ENCODE assay signal across 1 cellular context in genomic region chr22:25716637-25717036, GRCh38.
TF ChIP-seq lines count a peak whose summit lies in the region.

No MANE protein-coding gene starts in this region.

TF ChIP-seq in GM23338, 12 proteins besides CTCF, POLR2A, EP300 and RAD21:
- TF ChIP-seq, protein P1, sequence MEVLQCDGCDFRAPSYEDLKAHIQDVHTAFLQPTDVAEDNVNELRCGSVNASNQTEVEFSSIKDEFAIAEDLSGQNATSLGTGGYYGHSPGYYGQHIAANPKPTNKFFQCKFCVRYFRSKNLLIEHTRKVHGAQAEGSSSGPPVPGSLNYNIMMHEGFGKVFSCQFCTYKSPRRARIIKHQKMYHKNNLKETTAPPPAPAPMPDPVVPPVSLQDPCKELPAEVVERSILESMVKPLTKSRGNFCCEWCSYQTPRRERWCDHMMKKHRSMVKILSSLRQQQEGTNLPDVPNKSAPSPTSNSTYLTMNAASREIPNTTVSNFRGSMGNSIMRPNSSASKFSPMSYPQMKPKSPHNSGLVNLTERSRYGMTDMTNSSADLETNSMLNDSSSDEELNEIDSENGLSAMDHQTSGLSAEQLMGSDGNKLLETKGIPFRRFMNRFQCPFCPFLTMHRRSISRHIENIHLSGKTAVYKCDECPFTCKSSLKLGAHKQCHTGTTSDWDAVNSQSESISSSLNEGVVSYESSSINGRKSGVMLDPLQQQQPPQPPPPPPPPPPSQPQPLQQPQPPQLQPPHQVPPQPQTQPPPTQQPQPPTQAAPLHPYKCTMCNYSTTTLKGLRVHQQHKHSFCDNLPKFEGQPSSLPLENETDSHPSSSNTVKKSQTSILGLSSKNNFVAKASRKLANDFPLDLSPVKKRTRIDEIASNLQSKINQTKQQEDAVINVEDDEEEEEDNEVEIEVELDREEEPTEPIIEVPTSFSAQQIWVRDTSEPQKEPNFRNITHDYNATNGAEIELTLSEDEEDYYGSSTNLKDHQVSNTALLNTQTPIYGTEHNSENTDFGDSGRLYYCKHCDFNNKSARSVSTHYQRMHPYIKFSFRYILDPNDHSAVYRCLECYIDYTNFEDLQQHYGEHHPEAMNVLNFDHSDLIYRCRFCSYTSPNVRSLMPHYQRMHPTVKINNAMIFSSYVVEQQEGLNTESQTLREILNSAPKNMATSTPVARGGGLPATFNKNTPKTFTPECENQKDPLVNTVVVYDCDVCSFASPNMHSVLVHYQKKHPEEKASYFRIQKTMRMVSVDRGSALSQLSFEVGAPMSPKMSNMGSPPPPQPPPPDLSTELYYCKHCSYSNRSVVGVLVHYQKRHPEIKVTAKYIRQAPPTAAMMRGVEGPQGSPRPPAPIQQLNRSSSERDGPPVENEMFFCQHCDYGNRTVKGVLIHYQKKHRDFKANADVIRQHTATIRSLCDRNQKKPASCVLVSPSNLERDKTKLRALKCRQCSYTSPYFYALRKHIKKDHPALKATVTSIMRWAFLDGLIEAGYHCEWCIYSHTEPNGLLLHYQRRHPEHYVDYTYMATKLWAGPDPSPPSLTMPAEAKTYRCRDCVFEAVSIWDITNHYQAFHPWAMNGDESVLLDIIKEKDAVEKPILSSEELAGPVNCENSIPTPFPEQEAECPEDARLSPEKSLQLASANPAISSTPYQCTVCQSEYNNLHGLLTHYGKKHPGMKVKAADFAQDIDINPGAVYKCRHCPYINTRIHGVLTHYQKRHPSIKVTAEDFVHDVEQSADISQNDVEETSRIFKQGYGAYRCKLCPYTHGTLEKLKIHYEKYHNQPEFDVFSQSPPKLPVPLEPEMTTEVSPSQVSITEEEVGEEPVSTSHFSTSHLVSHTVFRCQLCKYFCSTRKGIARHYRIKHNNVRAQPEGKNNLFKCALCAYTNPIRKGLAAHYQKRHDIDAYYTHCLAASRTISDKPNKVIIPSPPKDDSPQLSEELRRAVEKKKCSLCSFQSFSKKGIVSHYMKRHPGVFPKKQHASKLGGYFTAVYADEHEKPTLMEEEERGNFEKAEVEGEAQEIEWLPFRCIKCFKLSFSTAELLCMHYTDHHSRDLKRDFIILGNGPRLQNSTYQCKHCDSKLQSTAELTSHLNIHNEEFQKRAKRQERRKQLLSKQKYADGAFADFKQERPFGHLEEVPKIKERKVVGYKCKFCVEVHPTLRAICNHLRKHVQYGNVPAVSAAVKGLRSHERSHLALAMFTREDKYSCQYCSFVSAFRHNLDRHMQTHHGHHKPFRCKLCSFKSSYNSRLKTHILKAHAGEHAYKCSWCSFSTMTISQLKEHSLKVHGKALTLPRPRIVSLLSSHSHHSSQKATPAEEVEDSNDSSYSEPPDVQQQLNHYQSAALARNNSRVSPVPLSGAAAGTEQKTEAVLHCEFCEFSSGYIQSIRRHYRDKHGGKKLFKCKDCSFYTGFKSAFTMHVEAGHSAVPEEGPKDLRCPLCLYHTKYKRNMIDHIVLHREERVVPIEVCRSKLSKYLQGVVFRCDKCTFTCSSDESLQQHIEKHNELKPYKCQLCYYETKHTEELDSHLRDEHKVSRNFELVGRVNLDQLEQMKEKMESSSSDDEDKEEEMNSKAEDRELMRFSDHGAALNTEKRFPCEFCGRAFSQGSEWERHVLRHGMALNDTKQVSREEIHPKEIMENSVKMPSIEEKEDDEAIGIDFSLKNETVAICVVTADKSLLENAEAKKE (CRISPR knock-in tag; IDR thresholded peaks at IDR 0.05) = no peak
- TF ChIP-seq EZH2 (IDR thresholded peaks at IDR 0.05; ENCODE audit: low read depth, unreplicated experiment) (no peak), CREB1 (CRISPR knock-in tag; IDR thresholded peaks at IDR 0.05; ENCODE audit: low read depth) (no peak), JUNB (IDR thresholded peaks at IDR 0.05; ENCODE audit: unreplicated experiment) (no peak), STAT1 (IDR thresholded peaks at IDR 0.05; ENCODE audit: unreplicated experiment) (no peak), NANOG (IDR thresholded peaks at IDR 0.05; ENCODE audit: borderline replicate concordance) (no peak)
TF ChIP-seq in GM23338: peak in this region for 0.
